19 cellular contexts compared by ENCODE assay signal in genomic region chr3:17025594-17026139, GRCh38.
DNase-seq lines count a peak whose midpoint lies in the region; ATAC-seq and FAIRE-seq lines count a peak whose summit lies in the region.
"Had no signal": no experiment of that assay in that cellular context is flagged by ENCODE, and none has a peak within 500 bp of the region (broad histone marks: within the 10 kb centered on the region; RNA-seq: fewer than 3 reads in every experiment).

No MANE protein-coding gene starts in this region.

- no peaks in the 10 kb centered on the region for H3K9me3 Mint-ChIP-seq in T-helper 2 cell treated with Interferon-gamma antibody and Interleukin-4, amounts not matched to agents 5 μg/mL and 100 μg/mL, for 36 hours
- H3K9me3 Mint-ChIP-seq: T-cell had no signal

- H3K27me3 Mint-ChIP-seq in T-helper 2 cell treated with Interferon-gamma antibody and Interleukin-4, amounts not matched to agents 5 μg/mL and 100 μg/mL, for 36 hours (ENCODE audit: low read depth): no peaks in the 10 kb centered on the region
- H3K27me3 Mint-ChIP-seq: progenitor cell of endocrine pancreas, T-cell had no signal

- H3K4me1 Mint-ChIP-seq in T-helper 2 cell treated with Interferon-gamma antibody and Interleukin-4, amounts not matched to agents 5 μg/mL and 100 μg/mL, for 36 hours (ENCODE audit: low read depth): peaks cover 57% of the 10 kb centered on the region

- ATAC-seq in sciatic nerve: no peak
- ATAC-seq: mucosa of descending colon, Panc1 had no signal

- FAIRE-seq in GM18507 (lab: Jason Lieb, UNC): peak; percentile 36
- FAIRE-seq: bronchial epithelial cell, keratinocyte had no signal

- intact Hi-C loops in sciatic nerve (cut with DNase I): no loop called here

- H3K36me3 Mint-ChIP-seq in T-helper 2 cell treated with Interferon-gamma antibody and Interleukin-4, amounts not matched to agents 5 μg/mL and 100 μg/mL, for 36 hours (ENCODE audit: low read depth): peaks cover 37% of the 10 kb centered on the region

- H3K27ac Mint-ChIP-seq in T-helper 2 cell treated with Interferon-gamma antibody and Interleukin-4, amounts not matched to agents 5 μg/mL and 100 μg/mL, for 36 hours: no peak overlapping the region
- H3K27ac Mint-ChIP-seq: progenitor cell of endocrine pancreas had no signal

- H3K4me3 Mint-ChIP-seq in T-helper 2 cell treated with Interferon-gamma antibody and Interleukin-4, amounts not matched to agents 5 μg/mL and 100 μg/mL, for 36 hours: no peak overlapping the region
- H3K4me3 Mint-ChIP-seq: T-cell had no signal

- DNase-seq in T-helper 2 cell treated with Interferon-gamma antibody and Interleukin-4, amounts not matched to agents 5 μg/mL and 100 μg/mL, for 36 hours (ENCODE audit: low spot score): peak; percentile 29
- DNase-seq in T-helper 2 cell (no peak), GM18507 (ENCODE audit: extremely low spot score, insufficient read length, low read depth) (no peak), Kasumi-1 (lab: John Stamatoyannopoulos, UW) (no peak), NCI-H524 (lab: John Stamatoyannopoulos, UW) (no peak), sciatic nerve (ENCODE audit: low spot score) (no peak)
- DNase-seq in activated naive CD4-positive, alpha-beta T cell treated with anti-CD3 and anti-CD28 coated beads, Interleukin-2, amount 50 U/mL, for 16 hours: peak; percentile 63
- peak; percentile 50 to 65 for DNase-seq in stimulated activated CD4-positive, alpha-beta T cell treated with anti-CD3 and anti-CD28 coated beads, Interleukin-2, amount 100 ng/mL, for 24 hours
- DNase-seq: 8988T, COR-L47, foreskin melanocyte, IMR-90, mucosa of descending colon, NCI-H1092 had no signal

Comparison
In these comparisons a context has a peak if more than half of its experiments do, and no peak if none do; other contexts are left out.
1. DNase-seq: peak in T-helper 2 cell treated with Interferon-gamma antibody and Interleukin-4, amounts not matched to agents 5 μg/mL and 100 μg/mL, for 36 hours (single experiment), activated naive CD4-positive, alpha-beta T cell treated with anti-CD3 and anti-CD28 coated beads, Interleukin-2, amount 50 U/mL, for 16 hours (single experiment) and stimulated activated CD4-positive, alpha-beta T cell treated with anti-CD3 and anti-CD28 coated beads, Interleukin-2, amount 100 ng/mL, for 24 hours (2 of 2); none in T-helper 2 cell (0 of 5), GM18507 (single experiment), Kasumi-1 (0 of 2), NCI-H524 (0 of 2) and sciatic nerve (single experiment).